In genomic region chr4:9847971-9848764, GRCh38 we compare ENCODE assay signal across 21 cellular contexts.
A peak's percentile ranks its signal among the peaks of the same experiment; 100 is the strongest.
DNase-seq lines count a peak whose midpoint lies in the region; ATAC-seq, FAIRE-seq and TF ChIP-seq lines count a peak whose summit lies in the region.
"Had no signal": no experiment of that assay in that cellular context is flagged by ENCODE, and none has a peak within 500 bp of the region (broad histone marks: within the 10 kb centered on the region; RNA-seq: fewer than 3 reads in every experiment).

No MANE protein-coding gene starts in this region.

- TF ChIP-seq RAD21 in HepG2 (CRISPR knock-in tag; IDR thresholded peaks at IDR 0.05): no peak
- TF ChIP-seq RAD21 in IMR-90 (IDR thresholded peaks at IDR 0.05; ENCODE audit: low read length): no peak

- TF ChIP-seq EP300 in HepG2 (IDR thresholded peaks at IDR 0.05; ENCODE audit: low read depth in 2 of 2, low read length in 2 of 2): no peak
- TF ChIP-seq EP300 in HepG2 (CRISPR knock-in tag; IDR thresholded peaks at IDR 0.05; ENCODE audit: borderline replicate concordance): no peak

- H4K91ac ChIP-seq in IMR-90 (ENCODE audit: insufficient read depth, low read depth, low read length): no peak overlapping the region

- H3K27ac ChIP-seq in HepG2 (ENCODE audit: extremely low read length, insufficient read depth, low read length) (no peak overlapping the region), right lobe of liver (no peak overlapping the region), IMR-90 (ENCODE audit: insufficient read depth, low read length) (no peak overlapping the region)

- POLR2A ChIA-PET in HepG2 (lab: Yijun Ruan, JAX) (no interaction called here), IMR-90 (lab: Charles Lee; ENCODE audit: unreplicated experiment) (no interaction called here)

- DNase-seq in HepG2 (ENCODE audit: low spot score) (no peak), right lobe of liver (no peak), IMR-90 (no peak), renal cortical epithelial cell (ENCODE audit: low read depth) (peak; percentile 11), HFFc6 (no peak)
- no peak for DNase-seq in activated CD4-positive, alpha-beta T cell treated with anti-CD3 and anti-CD28 coated beads, Interleukin-2, amount 50 U/mL, for 1 hour
- DNase-seq in activated naive CD8-positive, alpha-beta T cell treated with anti-CD3 and anti-CD28 coated beads for 36 hours: no peak
- DNase-seq: ACHN; BE2C; C1 segment of cervical spinal cord; CD4-positive, CD25-positive, alpha-beta regulatory T cell; CD8-positive, alpha-beta memory T cell; COR-L47; GOT3; H7; KBM-7 had no signal

- H3K36me3 Mint-ChIP-seq in dendritic cell treated with granulocyte-macrophage colony-stimulating factor and Interleukin-4, amounts not matched to agents 40 ng/mL and 50 ng/mL, for 4 days (ENCODE audit: low read depth): peaks cover 15% of the 10 kb centered on the region
- no peaks in the 10 kb centered on the region for H3K36me3 Mint-ChIP-seq in activated naive CD8-positive, alpha-beta T cell treated with anti-CD3 and anti-CD28 coated beads for 36 hours
- peaks cover 6% of the 10 kb centered on the region; the same call in 1 of the 2 replicates for H3K36me3 Mint-ChIP-seq in HFFc6 (ENCODE audit: low read depth)
- H3K36me3 Mint-ChIP-seq: CD4-positive, CD25-positive, alpha-beta regulatory T cell; CD8-positive, alpha-beta memory T cell had no signal

- TF ChIP-seq CTCF in HepG2 (CRISPR knock-in tag; IDR thresholded peaks at IDR 0.05) (no peak), right lobe of liver (IDR thresholded peaks at IDR 0.05) (no peak), IMR-90 (conservative IDR thresholded peaks at IDR 0.05; ENCODE audit: low read depth, low read length) (no peak), HFFc6 (IDR thresholded peaks at IDR 0.05) (no peak)

- H3K9ac ChIP-seq in HepG2 (ENCODE audit: insufficient read depth, low read depth, low read length) (no peak overlapping the region), IMR-90 (ENCODE audit: low read depth, low read length) (no peak overlapping the region)

- dilution Hi-C loops in IMR-90 (cut with HindIII; ENCODE audit: low sequenced_read_pairs, unreplicated experiment): no loop called here

- no peak overlapping the region for H3K18ac ChIP-seq in IMR-90 (ENCODE audit: low read depth, low read length)

- H4K20me1 ChIP-seq in HepG2 (ENCODE audit: insufficient read depth, low read length): no peaks in the 10 kb centered on the region
- no peaks in the 10 kb centered on the region for H4K20me1 ChIP-seq in IMR-90 (ENCODE audit: insufficient read depth, low read length)

- H3K9me3 Mint-ChIP-seq in dendritic cell treated with granulocyte-macrophage colony-stimulating factor and Interleukin-4, amounts not matched to agents 40 ng/mL and 50 ng/mL, for 4 days: peaks cover 1% of the 10 kb centered on the region
- H3K9me3 Mint-ChIP-seq in activated naive CD8-positive, alpha-beta T cell treated with anti-CD3 and anti-CD28 coated beads for 36 hours: no peaks in the 10 kb centered on the region
- H3K9me3 Mint-ChIP-seq in HFFc6: peaks cover 60% of the 10 kb centered on the region

- H2BK20ac ChIP-seq in IMR-90 (ENCODE audit: low read depth, low read length): no peak overlapping the region

- H3K36me3 ChIP-seq in HepG2 (replicated peaks in 1 of 2; ENCODE audit: control insufficient read depth in 1 of 2, insufficient read depth in 2 of 2, low read length in 2 of 2): peaks cover 8 to 32% of the 10 kb centered on the region in 2 experiments
- no peaks in the 10 kb centered on the region for H3K36me3 ChIP-seq in right lobe of liver
- H3K36me3 ChIP-seq in IMR-90 (ENCODE audit: control insufficient read depth, insufficient read depth, low read length): no peaks in the 10 kb centered on the region
- H3K36me3 ChIP-seq: BE2C had no signal

- no peak overlapping the region for H3K23ac ChIP-seq in IMR-90 (ENCODE audit: low read depth, low read length)

- H3K4me3 Mint-ChIP-seq in dendritic cell treated with granulocyte-macrophage colony-stimulating factor and Interleukin-4, amounts not matched to agents 40 ng/mL and 50 ng/mL, for 4 days: no peak overlapping the region
- no peak overlapping the region for H3K4me3 Mint-ChIP-seq in activated naive CD8-positive, alpha-beta T cell treated with anti-CD3 and anti-CD28 coated beads for 36 hours
- no peak overlapping the region for H3K4me3 Mint-ChIP-seq in HFFc6
- H3K4me3 Mint-ChIP-seq: CD4-positive, CD25-positive, alpha-beta regulatory T cell had no signal

- H3K4ac ChIP-seq in IMR-90 (ENCODE audit: low read depth, low read length): no peak overlapping the region

- intact Hi-C loops in HepG2 (cut with micrococcal nuclease; ENCODE audit: unreplicated experiment) (no loop called here), right lobe of liver (cut with DNase I) (no loop called here), IMR-90 (cut with micrococcal nuclease) (no loop called here)
- intact Hi-C loops in dendritic cell treated with granulocyte-macrophage colony-stimulating factor and Interleukin-4, amounts not matched to agents 40 ng/mL and 50 ng/mL, for 4 days (cut with micrococcal nuclease): no loop called here

- no peak overlapping the region for H3K14ac ChIP-seq in IMR-90 (replicated peaks; ENCODE audit: low read depth, low read length)

- WGBS in HepG2 (ENCODE audit: low lambda C conversion rate): 96% methylated on average over 5 of the region's 5 CpGs
- WGBS in right lobe of liver (ENCODE audit: insufficient coverage, low coverage, low lambda C conversion rate, missing lambda C conversion rate): 80% methylated on average over 4 of the region's 5 CpGs
- no CpG with 5 or more reads among the region's 5 CpGs for WGBS in IMR-90 (ENCODE audit: extremely low coverage in 2 of 2, insufficient read length in 1 of 2), 2 experiments

- ATAC-seq in HepG2 (no peak), right lobe of liver (no peak), IMR-90 (ENCODE audit: low read depth) (no peak)

- in situ Hi-C loops in HepG2 (cut with HindIII; ENCODE audit: extremely low pct_ligation_motif_present, low pct_unique_long_range_greater_than_20kb) (no loop called here), IMR-90 (cut with MboI; ENCODE audit: low sequenced_read_pairs) (no loop called here)

- H3K27me3 ChIP-seq in HepG2 (ENCODE audit: control insufficient read depth in 1 of 2, insufficient read depth in 2 of 2, low read length in 2 of 2) (no peaks in the 10 kb centered on the region), right lobe of liver (no peaks in the 10 kb centered on the region), IMR-90 (ENCODE audit: control insufficient read depth, insufficient read depth, low read length) (no peaks in the 10 kb centered on the region)
- H3K27me3 ChIP-seq: BE2C had no signal

- H3K9me3 ChIP-seq in HepG2 (ENCODE audit: low read length) (no peaks in the 10 kb centered on the region; the same call in 1 of the 2 replicates), right lobe of liver (no peaks in the 10 kb centered on the region), IMR-90 (ENCODE audit: control insufficient read depth, insufficient read depth, low read length) (peaks cover 10% of the 10 kb centered on the region)
- H3K9me3 ChIP-seq: BE2C had no signal

- H3K4me2 ChIP-seq in HepG2 (ENCODE audit: low read depth, low read length) (no peak overlapping the region), IMR-90 (ENCODE audit: low read depth, low read length) (no peak overlapping the region)

- H2AK5ac ChIP-seq in IMR-90 (ENCODE audit: low read depth, low read length): no peak overlapping the region

- H2BK120ac ChIP-seq in IMR-90 (ENCODE audit: low read depth, low read length): no peak overlapping the region

- no peak for FAIRE-seq in HepG2 (lab: Jason Lieb, UNC)
- FAIRE-seq: A204.1, D721Med, G401.6, GM12891 had no signal

- BruUV-seq in HepG2 (replicated peaks; lab: Mats Ljungman, UMichigan) (no TSS peak), IMR-90 (replicated peaks; lab: Mats Ljungman, UMichigan) (no TSS peak)

- CTCF ChIA-PET in HepG2 (lab: Yijun Ruan, JAX; ENCODE audit: low intra/inter-chr PET ratio, low total read pairs) (no interaction called here), IMR-90 (lab: Yijun Ruan, JAX) (no interaction called here)

- no peak overlapping the region for H4K5ac ChIP-seq in IMR-90 (ENCODE audit: low read depth, low read length)

- TF ChIP-seq POLR2A in HepG2 (IDR thresholded peaks at IDR 0.05; ENCODE audit: insufficient read depth in 1 of 2, low read depth in 2 of 2, low read length in 2 of 2): no peak
- TF ChIP-seq POLR2A in right lobe of liver (IDR thresholded peaks at IDR 0.05): no peak
- no peak for TF ChIP-seq POLR2A in IMR-90 (IDR thresholded peaks at IDR 0.05; ENCODE audit: low read depth, low read length)

- no peaks in the 10 kb centered on the region for H3K79me1 ChIP-seq in IMR-90 (ENCODE audit: low read depth in 1 of 2, low read length in 2 of 2)

- H2AFZ ChIP-seq in HepG2 (ENCODE audit: low read length): no peak overlapping the region
- no peak overlapping the region for H2AFZ ChIP-seq in IMR-90 (replicated peaks; ENCODE audit: low read length, poor library complexity)

- H2BK15ac ChIP-seq in IMR-90 (ENCODE audit: low read depth, low read length): no peak overlapping the region

- no peaks in the 10 kb centered on the region for H3K9me1 ChIP-seq in IMR-90 (ENCODE audit: insufficient read depth, low read length)

- peaks cover 27% of the 10 kb centered on the region for H3K4me1 Mint-ChIP-seq in dendritic cell treated with granulocyte-macrophage colony-stimulating factor and Interleukin-4, amounts not matched to agents 40 ng/mL and 50 ng/mL, for 4 days (ENCODE audit: low read depth)
- no peaks in the 10 kb centered on the region for H3K4me1 Mint-ChIP-seq in activated naive CD8-positive, alpha-beta T cell treated with anti-CD3 and anti-CD28 coated beads for 36 hours
- H3K4me1 Mint-ChIP-seq in HFFc6 (ENCODE audit: low read depth): no peaks in the 10 kb centered on the region
- H3K4me1 Mint-ChIP-seq: CD4-positive, CD25-positive, alpha-beta regulatory T cell; CD8-positive, alpha-beta memory T cell had no signal

- H3K4me3 ChIP-seq in HepG2 (replicated peaks in 1 of 3; ENCODE audit: insufficient read depth in 1 of 3, low read depth in 2 of 3, low read length in 3 of 3) (no peak overlapping the region), right lobe of liver (no peak overlapping the region), IMR-90 (ENCODE audit: insufficient read depth, low read depth, low read length) (no peak overlapping the region)

- no peak overlapping the region for H2BK5ac ChIP-seq in IMR-90 (ENCODE audit: low read depth, low read length, poor library complexity, severe bottlenecking)

- no peak overlapping the region for H3K56ac ChIP-seq in IMR-90 (ENCODE audit: extremely low read depth, insufficient read depth, low read length)

- no peak overlapping the region for H2AK9ac ChIP-seq in IMR-90 (replicated peaks; ENCODE audit: low read depth, low read length, poor library complexity)

- H3K27ac Mint-ChIP-seq in dendritic cell treated with granulocyte-macrophage colony-stimulating factor and Interleukin-4, amounts not matched to agents 40 ng/mL and 50 ng/mL, for 4 days: peak overlapping the region; percentile 81
- no peak overlapping the region for H3K27ac Mint-ChIP-seq in activated naive CD8-positive, alpha-beta T cell treated with anti-CD3 and anti-CD28 coated beads for 36 hours
- H3K27ac Mint-ChIP-seq in HFFc6: no peak overlapping the region
- H3K27ac Mint-ChIP-seq: CD4-positive, CD25-positive, alpha-beta regulatory T cell; CD8-positive, alpha-beta memory T cell had no signal

- no peaks in the 10 kb centered on the region for H3K27me3 Mint-ChIP-seq in dendritic cell treated with granulocyte-macrophage colony-stimulating factor and Interleukin-4, amounts not matched to agents 40 ng/mL and 50 ng/mL, for 4 days
- H3K27me3 Mint-ChIP-seq in activated naive CD8-positive, alpha-beta T cell treated with anti-CD3 and anti-CD28 coated beads for 36 hours: no peaks in the 10 kb centered on the region
- peaks cover 2% of the 10 kb centered on the region for H3K27me3 Mint-ChIP-seq in HFFc6 (ENCODE audit: insufficient read depth)

- no peaks in the 10 kb centered on the region for H3K79me2 ChIP-seq in HepG2 (ENCODE audit: insufficient read depth, low read length)

- no peak overlapping the region for H4K8ac ChIP-seq in IMR-90 (ENCODE audit: low read depth in 2 of 2, low read length in 2 of 2)

- H3K4me1 ChIP-seq in HepG2 (ENCODE audit: insufficient read depth, low read length): no peaks in the 10 kb centered on the region
- no peaks in the 10 kb centered on the region for H3K4me1 ChIP-seq in right lobe of liver
- H3K4me1 ChIP-seq in IMR-90 (ENCODE audit: control insufficient read depth, insufficient read depth, low read length): no peaks in the 10 kb centered on the region
- H3K4me1 ChIP-seq: BE2C had no signal
